Comparison of ENCODE assay signal across 16 cellular contexts in genomic region chr4:40403079-40403478, GRCh38.
DNase-seq lines count a peak whose midpoint lies in the region; ATAC-seq and TF ChIP-seq lines count a peak whose summit lies in the region.
"Had no signal": no experiment of that assay in that cellular context is flagged by ENCODE, and none has a peak within 500 bp of the region (broad histone marks: within the 10 kb centered on the region; RNA-seq: fewer than 3 reads in every experiment).

No MANE protein-coding gene starts in this region.

- peaks cover 24% of the 10 kb centered on the region for H3K36me3 Mint-ChIP-seq in GM23338 (ENCODE audit: low read depth)

- H3K9me3 ChIP-seq in esophagus (ENCODE audit: control insufficient read depth in 2 of 2, insufficient read depth in 1 of 2, low read depth in 1 of 2, low read length in 1 of 2), result peaks cover 0 to 2% of the 10 kb centered on the region in 2 donors
- H3K9me3 ChIP-seq in lower lobe of right lung, result no peaks in the 10 kb centered on the region
- H3K9me3 ChIP-seq in smooth muscle cell (replicated peaks; ENCODE audit: low read depth), result no peaks in the 10 kb centered on the region
- no peaks in the 10 kb centered on the region for H3K9me3 ChIP-seq in MG63

- H3K27me3 ChIP-seq in GM23338 (ENCODE audit: insufficient read depth), result no peaks in the 10 kb centered on the region
- H3K27me3 ChIP-seq in esophagus (ENCODE audit: control insufficient read depth in 1 of 2, insufficient read depth in 2 of 2, low read length in 2 of 2), result no peaks in the 10 kb centered on the region
- H3K27me3 ChIP-seq in lower lobe of right lung (ENCODE audit: low read depth), result no peaks in the 10 kb centered on the region
- no peaks in the 10 kb centered on the region for H3K27me3 ChIP-seq in smooth muscle cell (ENCODE audit: low read depth)
- no peaks in the 10 kb centered on the region for H3K27me3 ChIP-seq in MG63

- H3K9me3 Mint-ChIP-seq in GM23338, result peaks cover 26% of the 10 kb centered on the region

- no peak for TF ChIP-seq CTCF in GM23338 (conservative IDR thresholded peaks at IDR 0.05; ENCODE audit: low read depth in 2 of 2)
- no peak for TF ChIP-seq CTCF in lower lobe of right lung (IDR thresholded peaks at IDR 0.05)
- TF ChIP-seq CTCF in smooth muscle cell (IDR thresholded peaks at IDR 0.05; ENCODE audit: borderline replicate concordance, insufficient read depth, poor library complexity, severe bottlenecking), result no peak

- H3K4me3 ChIP-seq in GM23338, result no peak overlapping the region
- H3K4me3 ChIP-seq in esophagus (ENCODE audit: low read depth in 1 of 2, low read length in 2 of 2), result no peak overlapping the region
- H3K4me3 ChIP-seq in lower lobe of right lung, result no peak overlapping the region
- H3K4me3 ChIP-seq in smooth muscle cell, result no peak overlapping the region
- H3K4me3 ChIP-seq in MG63, result no peak overlapping the region
- H3K4me3 ChIP-seq: GM12878, HAP-1 had no signal

- H3K27ac ChIP-seq in GM23338 (ENCODE audit: low read depth) (no peak overlapping the region), esophagus (ENCODE audit: low read depth in 2 of 2, low read length in 1 of 2) (peak overlapping the region; percentile 75 to 79), lower lobe of right lung (peak overlapping the region; percentile 83), smooth muscle cell (ENCODE audit: low read depth) (peak overlapping the region; percentile 19)

- no peak overlapping the region for H3K4me3 Mint-ChIP-seq in GM23338
- H3K4me3 Mint-ChIP-seq: IgD-negative memory B cell had no signal

- ATAC-seq in GM23338 (peak; percentile 32; the same call in 1 of the 3 replicates), lower lobe of right lung (peak; percentile 55 to 72), GM18870 (IDR thresholded peaks at IDR 0.05; ENCODE audit: unreplicated experiment) (no peak)
- ATAC-seq: GM12878, Right ventricle myocardium inferior had no signal

- no peaks in the 10 kb centered on the region for H4K20me1 ChIP-seq in GM23338 (replicated peaks; ENCODE audit: insufficient read depth)
- no peaks in the 10 kb centered on the region for H4K20me1 ChIP-seq in smooth muscle cell (ENCODE audit: low read depth)

- no peaks in the 10 kb centered on the region for H3K9me2 ChIP-seq in GM23338 (ENCODE audit: insufficient read depth)

- H3K27me3 Mint-ChIP-seq in GM23338 (ENCODE audit: insufficient read depth, low read depth, poor library complexity), result peaks cover 12% of the 10 kb centered on the region
- H3K27me3 Mint-ChIP-seq: IgD-negative memory B cell had no signal

- H3K79me2 ChIP-seq in GM23338 (replicated peaks; ENCODE audit: insufficient read depth), result no peaks in the 10 kb centered on the region
- no peaks in the 10 kb centered on the region for H3K79me2 ChIP-seq in smooth muscle cell (ENCODE audit: low read depth)

- no peak overlapping the region for H3K9ac ChIP-seq in smooth muscle cell (ENCODE audit: low read depth)

- WGBS in esophagus, 2 donors, result 75 to 79% methylated on average over 5 of the region's 5 CpGs
- WGBS in smooth muscle cell (ENCODE audit: low lambda C conversion rate), result 17% methylated on average over 5 of the region's 5 CpGs

- H3K36me3 ChIP-seq in GM23338 (ENCODE audit: insufficient read depth) (no peaks in the 10 kb centered on the region), esophagus (ENCODE audit: control insufficient read depth in 2 of 2, insufficient read depth in 2 of 2, low read length in 1 of 2) (no peaks in the 10 kb centered on the region), lower lobe of right lung (no peaks in the 10 kb centered on the region), smooth muscle cell (ENCODE audit: low read depth) (no peaks in the 10 kb centered on the region), MG63 (no peaks in the 10 kb centered on the region)
- H3K36me3 ChIP-seq: HAP-1 had no signal

- H3K27ac Mint-ChIP-seq in GM23338, result no peak overlapping the region; the same call in 1 of the 2 replicates
- H3K27ac Mint-ChIP-seq: IgD-negative memory B cell had no signal

- H3K4me2 ChIP-seq in GM23338 (no peak overlapping the region), smooth muscle cell (peak overlapping the region; percentile 46)

- intact Hi-C loops in lower lobe of right lung (cut with DNase I), result no loop called here

- H3F3A ChIP-seq in GM23338 (replicated peaks; ENCODE audit: low read depth), result no peaks in the 10 kb centered on the region
- H3F3A ChIP-seq in smooth muscle cell (ENCODE audit: low read depth), result peaks cover 20% of the 10 kb centered on the region

- H2AFZ ChIP-seq in GM23338, result peak overlapping the region; percentile 63; the same call in 1 of the 2 replicates
- H2AFZ ChIP-seq in smooth muscle cell (ENCODE audit: low read depth), result no peak overlapping the region

- peaks cover 8% of the 10 kb centered on the region; the same call in 1 of the 3 replicates for H3K4me1 Mint-ChIP-seq in GM23338
- H3K4me1 Mint-ChIP-seq: IgD-negative memory B cell had no signal

- DNase-seq in GM23338 (ENCODE audit: low spot score), result no peak
- no peak for DNase-seq in lower lobe of right lung
- no peak for DNase-seq in smooth muscle cell (lab: John Stamatoyannopoulos, UW; ENCODE audit: unreplicated experiment)
- DNase-seq in MG63, result no peak
- DNase-seq in NCI-H774 (lab: John Stamatoyannopoulos, UW), result no peak
- no peak for DNase-seq in HUDEP-2 (lab: John Stamatoyannopoulos, UW; ENCODE audit: unreplicated experiment in 76 of 76)
- DNase-seq: Calu3, NCI-H1417 treated with DMSO at 0.1 percent for 48 hours, NCI-H2081, NCI-H526 had no signal

- no peaks in the 10 kb centered on the region for H3K4me1 ChIP-seq in GM23338 (ENCODE audit: insufficient read depth)
- H3K4me1 ChIP-seq in esophagus (ENCODE audit: control insufficient read depth in 2 of 2, insufficient read depth in 2 of 2, low read length in 1 of 2), result peaks cover 2 to 10% of the 10 kb centered on the region in 2 donors
- peaks cover 17% of the 10 kb centered on the region for H3K4me1 ChIP-seq in lower lobe of right lung
- H3K4me1 ChIP-seq in smooth muscle cell (ENCODE audit: low read depth), result peaks cover 5% of the 10 kb centered on the region
- H3K4me1 ChIP-seq: HAP-1 had no signal

TF ChIP-seq in GM23338, 12 proteins besides CTCF, POLR2A, EP300 and RAD21 (continues in another document):
- TF ChIP-seq ZNF462 (CRISPR knock-in tag; IDR thresholded peaks at IDR 0.05) (no peak), CREB1 (CRISPR knock-in tag; IDR thresholded peaks at IDR 0.05; ENCODE audit: low read depth) (no peak), EZH2 (IDR thresholded peaks at IDR 0.05; ENCODE audit: low read depth, unreplicated experiment) (no peak), POLR2AphosphoS5 (IDR thresholded peaks at IDR 0.05; ENCODE audit: low read depth) (no peak), STAT1 (IDR thresholded peaks at IDR 0.05; ENCODE audit: unreplicated experiment) (no peak), JUNB (IDR thresholded peaks at IDR 0.05; ENCODE audit: unreplicated experiment) (no peak)
